In the genomic region with DNA sequence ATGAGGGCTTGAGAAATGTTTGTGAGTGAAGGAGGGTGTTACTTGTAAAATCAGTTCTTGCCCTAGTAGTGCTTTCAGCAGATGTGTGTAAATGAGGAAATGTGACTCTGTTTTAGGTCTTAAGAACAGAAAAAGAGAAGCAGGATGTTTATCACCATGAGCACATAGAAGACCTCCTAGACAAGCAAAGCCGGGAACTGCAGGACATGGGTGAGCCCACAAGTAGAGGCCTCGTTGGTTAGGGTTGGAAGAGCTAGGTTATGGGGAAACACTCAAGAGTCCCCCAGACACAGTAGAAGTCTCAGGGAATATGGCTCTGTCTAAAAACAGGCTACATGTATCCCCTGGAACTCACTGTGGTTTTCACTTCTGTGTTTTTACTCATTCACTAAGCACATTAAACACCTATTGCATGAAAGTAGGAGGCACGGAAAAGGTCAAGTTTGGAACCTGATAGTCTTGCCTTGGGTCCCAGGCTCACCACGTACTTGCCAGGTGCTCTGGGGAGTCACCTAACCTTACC, we compare ENCODE assay signal across 11 cellular contexts. TPM values are rescaled to one million over a fixed set of nuclear protein-coding genes. Genes with fewer than 3 reads are reported as not detected.
DNase-seq lines count a peak whose midpoint lies in the region; ATAC-seq, FAIRE-seq and TF ChIP-seq lines count a peak whose summit lies in the region.
"Had no signal": no experiment of that assay in that cellular context is flagged by ENCODE, and none has a peak within 500 bp of the region (broad histone marks: within the 10 kb centered on the region; RNA-seq: fewer than 3 reads in every experiment).

No MANE protein-coding gene starts in this region.

- no peak for TF ChIP-seq CTCF in MM.1S (IDR thresholded peaks at IDR 0.05; ENCODE audit: low read length)
- TF ChIP-seq CTCF in brain microvascular endothelial cell (IDR thresholded peaks at IDR 0.05; ENCODE audit: low read depth, low read length, missing control alignments): no peak
- no peak for TF ChIP-seq CTCF in foreskin keratinocyte (conservative IDR thresholded peaks at IDR 0.05)

- peak overlapping the region; percentile 10; the same call in 1 of the 2 replicates for H2AFZ ChIP-seq in MM.1S (ENCODE audit: low read length)

- H3K4me3 ChIP-seq in MM.1S (ENCODE audit: low read length) (no peak overlapping the region), brain microvascular endothelial cell (ENCODE audit: low read depth, low read length) (no peak overlapping the region)
- H3K4me3 ChIP-seq: K562 had no signal

- H3K27ac Mint-ChIP-seq in activated naive CD4-positive, alpha-beta T cell treated with anti-CD3 and anti-CD28 coated beads for 36 hours: no peak overlapping the region

- H3K79me2 ChIP-seq in MM.1S (ENCODE audit: low read length): no peaks in the 10 kb centered on the region

- no peaks in the 10 kb centered on the region for H3K9me2 ChIP-seq in MM.1S (replicated peaks; ENCODE audit: insufficient read depth, low read length)

- H3K4me1 ChIP-seq in MM.1S (ENCODE audit: low read length) (peaks cover 15% of the 10 kb centered on the region; the same call in 1 of the 2 replicates), foreskin keratinocyte (no peaks in the 10 kb centered on the region)

- H4K20me1 ChIP-seq in MM.1S (ENCODE audit: insufficient read depth, low read length): no peaks in the 10 kb centered on the region

- DNase-seq in MM.1S (peak; percentile 28), pons (ENCODE audit: low spot score) (peak; percentile 41), urothelium cell line (ENCODE audit: low spot score) (no peak), brain microvascular endothelial cell (no peak), foreskin keratinocyte (no peak)
- DNase-seq in activated naive CD4-positive, alpha-beta T cell treated with anti-CD3 and anti-CD28 coated beads for 36 hours: no peak
- DNase-seq: hypothalamus had no signal

- peak overlapping the region; percentile 45; the same call in 1 of the 2 replicates for H3K27ac ChIP-seq in MM.1S (ENCODE audit: low read length)
- no peak overlapping the region for H3K27ac ChIP-seq in brain microvascular endothelial cell
- H3K27ac ChIP-seq in foreskin keratinocyte: no peak overlapping the region

- ATAC-seq in GM19035 (IDR thresholded peaks at IDR 0.05; ENCODE audit: unreplicated experiment) (peak; percentile 61), HG02678 (IDR thresholded peaks at IDR 0.05; ENCODE audit: unreplicated experiment) (peak; percentile 79), foreskin keratinocyte (no peak)
- ATAC-seq: K562 had no signal

- no peak overlapping the region for H3K9ac ChIP-seq in MM.1S (ENCODE audit: low read length)

- no peak overlapping the region for H3K4me3 Mint-ChIP-seq in activated naive CD4-positive, alpha-beta T cell treated with anti-CD3 and anti-CD28 coated beads for 36 hours

- peak overlapping the region; percentile 35; the same call in 1 of the 2 replicates for H3K4me2 ChIP-seq in MM.1S (ENCODE audit: low read depth, low read length)

- CTCF ChIA-PET in activated naive CD4-positive, alpha-beta T cell treated with anti-CD3 and anti-CD28 coated beads for 36 hours (lab: Charles Lee): interaction anchor here (1.0 to 1.2 kb wide), 2 partner anchors 193 kb away, joined by 3 read pairs; no protein-coding TSS in a partner anchor

- no peaks in the 10 kb centered on the region for H3K36me3 Mint-ChIP-seq in activated naive CD4-positive, alpha-beta T cell treated with anti-CD3 and anti-CD28 coated beads for 36 hours (ENCODE audit: low read depth)

- no peaks in the 10 kb centered on the region for H3K9me3 Mint-ChIP-seq in activated naive CD4-positive, alpha-beta T cell treated with anti-CD3 and anti-CD28 coated beads for 36 hours

- FAIRE-seq in urothelium cell line (lab: Jason Lieb, UNC): no peak
- FAIRE-seq: K562 had no signal

- no peaks in the 10 kb centered on the region for H3K27me3 ChIP-seq in MM.1S (replicated peaks; ENCODE audit: insufficient read depth, low read length)
- no peaks in the 10 kb centered on the region for H3K27me3 ChIP-seq in brain microvascular endothelial cell (replicated peaks)
- no peaks in the 10 kb centered on the region for H3K27me3 ChIP-seq in foreskin keratinocyte

- H3K36me3 ChIP-seq in MM.1S (replicated peaks; ENCODE audit: insufficient read depth, low read length): no peaks in the 10 kb centered on the region
- H3K36me3 ChIP-seq in brain microvascular endothelial cell (replicated peaks): no peaks in the 10 kb centered on the region

- H3K27me3 Mint-ChIP-seq in activated naive CD4-positive, alpha-beta T cell treated with anti-CD3 and anti-CD28 coated beads for 36 hours (ENCODE audit: low read depth): no peaks in the 10 kb centered on the region

- H3F3A ChIP-seq in MM.1S (ENCODE audit: insufficient read depth, low read length): no peaks in the 10 kb centered on the region

- peaks cover 6% of the 10 kb centered on the region for H3K4me1 Mint-ChIP-seq in activated naive CD4-positive, alpha-beta T cell treated with anti-CD3 and anti-CD28 coated beads for 36 hours (ENCODE audit: low read depth)

- in situ Hi-C loops in brain microvascular endothelial cell (cut with HindIII; ENCODE audit: low pct_ligation_motif_present, low sequenced_read_pairs): no loop called here

- no peaks in the 10 kb centered on the region for H3K9me3 ChIP-seq in MM.1S (replicated peaks; ENCODE audit: insufficient read depth, low read length)

- intact Hi-C loops in activated naive CD4-positive, alpha-beta T cell treated with anti-CD3 and anti-CD28 coated beads for 36 hours (cut with micrococcal nuclease): loop anchor here (10.0 kb wide), 1 partner anchor 713 kb away; a partner anchor contains a TSS

RNA-seq across cellular contexts. Expression of a gene that starts 48.5 kb away (rescaled TPM):
- 1.9 and 2.3 TPM in 2 replicates for total RNA-seq in foreskin keratinocyte
- polyA plus RNA-seq in foreskin keratinocyte: 1.8 and 2.7 TPM in 2 replicates
- total RNA-seq in activated naive CD4-positive, alpha-beta T cell treated with anti-CD3 and anti-CD28 coated beads for 36 hours: under 1 TPM in 1 of 2 experiments, not detected in 1; 0.21 TPM
- total RNA-seq: K562, osteoblast had no signal

RNA-seq across cellular contexts. Expression of a gene that starts 49.2 kb away (rescaled TPM):
- 0.82 and 0.92 TPM in 2 replicates for total RNA-seq in foreskin keratinocyte
- polyA plus RNA-seq in foreskin keratinocyte: 0.28 and 0.81 TPM in 2 replicates
- total RNA-seq in activated naive CD4-positive, alpha-beta T cell treated with anti-CD3 and anti-CD28 coated beads for 36 hours: under 1 TPM; 0.12 to 0.14 TPM

RNA-seq across cellular contexts. Expression of a gene that starts 49.2 kb away (rescaled TPM):
- 210 and 223 TPM in 2 replicates for total RNA-seq in foreskin keratinocyte
- polyA plus RNA-seq in foreskin keratinocyte: 238 and 263 TPM in 2 replicates
- 10 to 100 TPM; 88.0 to 88.3 TPM for total RNA-seq in activated naive CD4-positive, alpha-beta T cell treated with anti-CD3 and anti-CD28 coated beads for 36 hours

Comparison
In these comparisons a context has a peak if more than half of its experiments do, and no peak if none do; other contexts are left out.
1. DNase-seq: peak in MM.1S (single experiment) and pons (single experiment); none in urothelium cell line (single experiment), brain microvascular endothelial cell (single experiment), foreskin keratinocyte (0 of 2) and activated naive CD4-positive, alpha-beta T cell treated with anti-CD3 and anti-CD28 coated beads for 36 hours (single experiment).